In the genomic region with DNA sequence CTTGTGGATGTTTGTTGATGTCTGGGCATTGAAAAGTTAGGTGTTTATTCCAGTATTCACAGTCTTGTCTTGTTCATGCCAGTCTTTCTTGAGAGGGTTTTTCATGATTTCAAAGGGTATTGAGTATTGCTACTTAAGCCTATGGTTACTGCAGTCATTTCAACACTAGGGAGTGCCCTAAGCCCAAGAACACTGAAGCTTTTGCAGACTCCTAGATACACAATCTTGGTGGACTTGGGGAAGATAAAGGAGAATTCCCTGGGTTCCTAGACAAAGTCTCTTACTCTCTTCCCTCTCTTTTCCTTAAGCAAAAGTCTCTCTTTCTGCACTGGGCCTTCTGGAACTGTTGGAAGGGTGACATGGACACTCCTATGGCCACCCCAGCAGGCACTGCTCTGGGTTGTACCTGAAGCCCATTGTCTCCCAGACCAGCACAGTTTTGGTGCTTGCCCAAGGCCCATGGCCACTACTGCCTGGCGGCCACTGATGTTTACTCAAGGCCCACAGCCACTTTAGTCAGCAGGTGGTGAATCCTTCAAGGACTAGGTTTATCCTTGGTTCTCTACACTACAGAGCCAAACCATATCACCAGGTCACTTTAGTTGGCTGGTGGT, we compare ENCODE assay signal across 8 cellular contexts. TPM values are rescaled to one million over a fixed set of nuclear protein-coding genes. Genes with fewer than 3 reads are reported as not detected.
A peak's percentile ranks its signal among the peaks of the same experiment; 100 is the strongest.
DNase-seq lines count a peak whose midpoint lies in the region; TF ChIP-seq lines count a peak whose summit lies in the region.

No MANE protein-coding gene starts in this region.

- H3K36me3 Mint-ChIP-seq in activated CD4-positive, alpha-beta memory T cell treated with anti-CD3 and anti-CD28 coated beads, Interleukin-2, amount 10 ng/mL, durations not matched to agents 7 days and 5 days (ENCODE audit: low read depth): peaks cover 2% of the 10 kb centered on the region

- TF ChIP-seq CTCF in GM20000 (IDR thresholded peaks at IDR 0.05; ENCODE audit: extremely low read depth, missing control alignments) (no peak), LNCaP clone FGC (IDR thresholded peaks at IDR 0.05; ENCODE audit: control insufficient read depth, extremely low read depth, insufficient read depth) (peak; percentile 18; the same call in 1 of the 2 replicates)

- H3K4me3 ChIP-seq in LNCaP clone FGC (ENCODE audit: low read depth, low read length): no peak overlapping the region
- H3K4me3 ChIP-seq in effector memory CD4-positive, alpha-beta T cell (ENCODE audit: insufficient read depth, low read depth, low read length, poor library complexity, severe bottlenecking): no peak overlapping the region

- H3K9me3 ChIP-seq in effector memory CD4-positive, alpha-beta T cell (ENCODE audit: control insufficient read depth, low read length): peaks cover 10% of the 10 kb centered on the region

- no peak overlapping the region for H3K4me3 Mint-ChIP-seq in activated CD4-positive, alpha-beta memory T cell treated with anti-CD3 and anti-CD28 coated beads, Interleukin-2, amount 10 ng/mL, durations not matched to agents 7 days and 5 days

- H3K27me3 Mint-ChIP-seq in activated CD4-positive, alpha-beta memory T cell treated with anti-CD3 and anti-CD28 coated beads, Interleukin-2, amount 10 ng/mL, durations not matched to agents 7 days and 5 days: peaks cover 34% of the 10 kb centered on the region

- H3K36me3 ChIP-seq in effector memory CD4-positive, alpha-beta T cell (ENCODE audit: control insufficient read depth, insufficient read depth, low read length): no peaks in the 10 kb centered on the region

- no peaks in the 10 kb centered on the region for H3K27me3 ChIP-seq in effector memory CD4-positive, alpha-beta T cell (replicated peaks; ENCODE audit: control insufficient read depth, insufficient read depth, low read length, poor library complexity, severe bottlenecking)

- no peaks in the 10 kb centered on the region for H3K4me1 Mint-ChIP-seq in activated CD4-positive, alpha-beta memory T cell treated with anti-CD3 and anti-CD28 coated beads, Interleukin-2, amount 10 ng/mL, durations not matched to agents 7 days and 5 days

- H3K9me3 Mint-ChIP-seq in activated CD4-positive, alpha-beta memory T cell treated with anti-CD3 and anti-CD28 coated beads, Interleukin-2, amount 10 ng/mL, durations not matched to agents 7 days and 5 days: peaks cover 4% of the 10 kb centered on the region

- H3K4me1 ChIP-seq in effector memory CD4-positive, alpha-beta T cell (ENCODE audit: control insufficient read depth, insufficient read depth, low read length, poor library complexity, severe bottlenecking): no peaks in the 10 kb centered on the region

- CTCF ChIA-PET in activated CD4-positive, alpha-beta memory T cell treated with anti-CD3 and anti-CD28 coated beads, Interleukin-2, amount 10 ng/mL, durations not matched to agents 7 days and 5 days (lab: Charles Lee): interaction anchor here (0.7 to 1.4 kb wide), 4 partner anchors 9 to 149 kb away, joined by 3 to 11 read pairs (median 4); a partner anchor contains a TSS

- H3K27ac ChIP-seq in effector memory CD4-positive, alpha-beta T cell (ENCODE audit: insufficient read depth, low read length, poor library complexity, severe bottlenecking): no peak overlapping the region

- POLR2A ChIA-PET in activated CD4-positive, alpha-beta memory T cell treated with anti-CD3 and anti-CD28 coated beads, Interleukin-2, amount 10 ng/mL, durations not matched to agents 7 days and 5 days (lab: Charles Lee): interaction anchor here (1.0 to 1.2 kb wide), 2 partner anchors 24 to 139 kb away, joined by 3 to 4 read pairs; a partner anchor contains a TSS

- peak; percentile 20 for DNase-seq in DMS53 treated with DMSO at 0.1 percent for 48 hours (lab: John Stamatoyannopoulos, UW; ENCODE audit: unreplicated experiment)
- DNase-seq in GM20000 (ENCODE audit: low spot score): peak; percentile 18
- no peak for DNase-seq in LNCaP clone FGC (ENCODE audit: low read depth)
- peak; percentile 72 for DNase-seq in dermis blood vessel endothelial cell
- no peak for DNase-seq in NCI-H446 treated with DMSO at 0.1 percent for 48 hours (lab: John Stamatoyannopoulos, UW)
- no peak for DNase-seq in effector memory CD4-positive, alpha-beta T cell
- no peak for DNase-seq in UCSD-AML1 (lab: John Stamatoyannopoulos, UW; ENCODE audit: unreplicated experiment)
- no peak for DNase-seq in activated CD4-positive, alpha-beta memory T cell treated with anti-CD3 and anti-CD28 coated beads, Interleukin-2, amount 10 ng/mL, durations not matched to agents 7 days and 5 days

- H3K27ac Mint-ChIP-seq in activated CD4-positive, alpha-beta memory T cell treated with anti-CD3 and anti-CD28 coated beads, Interleukin-2, amount 10 ng/mL, durations not matched to agents 7 days and 5 days: no peak overlapping the region

RNA-seq across cellular contexts. Expression of a gene that starts 24.9 kb away (rescaled TPM):
- 20.4 and 24.4 TPM in 2 replicates for total RNA-seq in dermis blood vessel endothelial cell
- total RNA-seq in activated CD4-positive, alpha-beta memory T cell treated with anti-CD3 and anti-CD28 coated beads, Interleukin-2, amount 10 ng/mL, durations not matched to agents 7 days and 5 days: 10 to 100 TPM; 92.0 to 94.9 TPM

RNA-seq across cellular contexts. Expression of a gene that starts 55.3 kb away (rescaled TPM):
- total RNA-seq in dermis blood vessel endothelial cell: 23.5 and 27.7 TPM in 2 replicates
- total RNA-seq in activated CD4-positive, alpha-beta memory T cell treated with anti-CD3 and anti-CD28 coated beads, Interleukin-2, amount 10 ng/mL, durations not matched to agents 7 days and 5 days: 100 to 1,000 TPM; 181 to 184 TPM

Comparison
In these comparisons a context has a peak if more than half of its experiments do, and no peak if none do; other contexts are left out.
1. DNase-seq: peak in DMS53 treated with DMSO at 0.1 percent for 48 hours (single experiment), GM20000 (single experiment) and dermis blood vessel endothelial cell (single experiment); none in LNCaP clone FGC (single experiment), NCI-H446 treated with DMSO at 0.1 percent for 48 hours (single experiment), effector memory CD4-positive, alpha-beta T cell (0 of 3), UCSD-AML1 (single experiment) and activated CD4-positive, alpha-beta memory T cell treated with anti-CD3 and anti-CD28 coated beads, Interleukin-2, amount 10 ng/mL, durations not matched to agents 7 days and 5 days (single experiment).